ENCODE assay signal across 8 cellular contexts in genomic region chr4:24471623-24472510, GRCh38.
DNase-seq lines count a peak whose midpoint lies in the region; ATAC-seq and TF ChIP-seq lines count a peak whose summit lies in the region.

No MANE protein-coding gene starts in this region.

- peaks cover 23% of the 10 kb centered on the region for H3K4me1 Mint-ChIP-seq in mesothelial cell of epicardium

- in situ Hi-C loops in transverse colon (cut with MboI; ENCODE audit: low pct_ligation_motif_present in 1 of 4, low pct_unique_long_range_greater_than_20kb in 1 of 4, low sequenced_read_pairs in 3 of 4), result no loop called here

- H3K27ac ChIP-seq in RWPE1 (no peak overlapping the region; the same call in 1 of the 2 replicates), transverse colon (peak overlapping the region; percentile 62 to 78 (median 74))

- TF ChIP-seq EP300 in transverse colon (IDR thresholded peaks at IDR 0.05; ENCODE audit: low read depth), result no peak

- H3K9me3 Mint-ChIP-seq in mesothelial cell of epicardium, result no peaks in the 10 kb centered on the region

- intact Hi-C loops in transverse colon (cut with DNase I; ENCODE audit: low total_unique reads), result no loop called here

- no peaks in the 10 kb centered on the region for H3K36me3 ChIP-seq in transverse colon

- no peak for TF ChIP-seq POLR2A in transverse colon (IDR thresholded peaks at IDR 0.05)

- POLR2A ChIA-PET in RWPE1 (lab: Yijun Ruan, JAX; ENCODE audit: low non-redundant PET), result no interaction called here

- peak overlapping the region; percentile 80 for H3K27ac Mint-ChIP-seq in mesothelial cell of epicardium

- TF ChIP-seq CTCF in GM12865 (IDR thresholded peaks at IDR 0.05; ENCODE audit: insufficient read depth, low read depth, low read length, missing control alignments) (no peak), RWPE1 (conservative IDR thresholded peaks at IDR 0.05; ENCODE audit: low read depth) (0 out of 2 replicates have a peak, but pooled peaks have one; percentile 3), mesothelial cell of epicardium (IDR thresholded peaks at IDR 0.05; ENCODE audit: unreplicated experiment) (no peak), transverse colon (IDR thresholded peaks at IDR 0.05) (no peak)

- ATAC-seq in HG03280 (IDR thresholded peaks at IDR 0.05; ENCODE audit: unreplicated experiment), result no peak

- H3K4me3 Mint-ChIP-seq in mesothelial cell of epicardium, result peak overlapping the region; percentile 86

- H3K36me3 Mint-ChIP-seq in mesothelial cell of epicardium, result no peaks in the 10 kb centered on the region

- H3K4me3 ChIP-seq in GM12865 (ENCODE audit: low read depth, low read length) (peak overlapping the region; percentile 55), transverse colon (peak overlapping the region; percentile 27 to 68 (median 40))

- peaks cover 11 to 40% (median 32%) of the 10 kb centered on the region in 4 donors for H3K4me1 ChIP-seq in transverse colon

- DNase-seq in GM12865 (ENCODE audit: low read depth) (no peak), RWPE1 (ENCODE audit: low spot score) (peak; percentile 15), dermis blood vessel endothelial cell (peak; percentile 8), mesothelial cell of epicardium (ENCODE audit: low spot score in 2 of 2, unreplicated experiment in 2 of 2) (peak in 1 of 2 experiments; percentile 43), transverse colon (peak; percentile 10), NCI-H146 treated with DMSO at 0.1 percent for 48 hours (lab: John Stamatoyannopoulos, UW; ENCODE audit: unreplicated experiment) (no peak), DMS114 treated with DMSO at 0.1 percent for 48 hours (lab: John Stamatoyannopoulos, UW; ENCODE audit: unreplicated experiment) (no peak)

- no peaks in the 10 kb centered on the region for H3K9me3 ChIP-seq in transverse colon

- H3K27me3 ChIP-seq in transverse colon, result peaks cover 74% of the 10 kb centered on the region

- CTCF ChIA-PET in RWPE1 (lab: Yijun Ruan, JAX), result interaction anchor here (0.5 to 1.5 kb wide), 5 partner anchors 11 to 672 kb away, joined by 3 to 6 read pairs (median 3); no protein-coding TSS in a partner anchor

- 1% methylated on average over 38 of the region's 68 CpGs; no CpG with 5 or more reads in 1 of the 2 donors for WGBS in transverse colon (ENCODE audit: low coverage in 1 of 2), 2 donors

- H3K27me3 Mint-ChIP-seq in mesothelial cell of epicardium (ENCODE audit: low read depth), result peaks cover 79% of the 10 kb centered on the region

Comparison
In these comparisons a context has a peak if more than half of its experiments do, and no peak if none do; other contexts are left out.
1. DNase-seq: peak in RWPE1 (single experiment), dermis blood vessel endothelial cell (single experiment) and transverse colon (single experiment); none in GM12865 (single experiment), NCI-H146 treated with DMSO at 0.1 percent for 48 hours (single experiment) and DMS114 treated with DMSO at 0.1 percent for 48 hours (single experiment).